ENCODE assay signal across 22 cellular contexts in genomic region chr11:81092517-81092916, GRCh38.
"Had no signal": no experiment of that assay in that cellular context is flagged by ENCODE, and none has a peak within 500 bp of the region (broad histone marks: within the 10 kb centered on the region; RNA-seq: fewer than 3 reads in every experiment).

No MANE protein-coding gene starts in this region.

- H3K27me3 Mint-ChIP-seq: effector memory CD8-positive, alpha-beta T cell; memory B cell; naive B cell; natural killer cell treated with Interleukin-12 subunit alpha and Interleukin-12 subunit beta and Interleukin-15 and Interleukin-18, amount 100 ng/mL, for 72 hours; progenitor cell of endocrine pancreas; stimulated activated naive B cell treated with anti-CD40 and anti-IgM and Interleukin-4, amounts not matched to agents 10 μg/mL and 1 μg/mL and 100 μg/mL, for 72 hours; stimulated activated naive CD8-positive, alpha-beta T cell treated with anti-CD3 and anti-CD28 coated beads, Interleukin-15, Interleukin-2, amounts not matched to agents 100 ng/mL and 50 ng/mL, for 24 hours had no signal

- H3K4me1 ChIP-seq: esophagus squamous epithelium, neural progenitor cell, parathyroid adenoma, right atrium auricular region, sigmoid colon, spleen, tibial nerve, upper lobe of right lung, uterus had no signal

- DNase-seq: cortex of kidney; effector memory CD8-positive, alpha-beta T cell; erythroblast; esophagus squamous epithelium; head of caudate nucleus; naive B cell; sigmoid colon; spleen; stimulated activated CD4-positive, alpha-beta T cell treated with anti-CD3 and anti-CD28 coated beads, Interleukin-2, amount 100 ng/mL, for 48 hours; stimulated activated naive B cell treated with anti-CD40 and anti-IgM and Interleukin-4, amounts not matched to agents 10 μg/mL and 1 μg/mL and 100 μg/mL, for 72 hours; upper lobe of right lung; uterus had no signal

- H3K27me3 ChIP-seq: esophagus squamous epithelium, neural progenitor cell, right atrium auricular region, sigmoid colon, spleen, tibial nerve, upper lobe of right lung, uterus had no signal

- H3K27ac ChIP-seq: esophagus squamous epithelium, neural progenitor cell, parathyroid adenoma, right atrium auricular region, sigmoid colon, spleen, thoracic aorta, tibial nerve, upper lobe of right lung, uterus had no signal

- ATAC-seq: effector memory CD8-positive, alpha-beta T cell; left lobe of liver; natural killer cell treated with Interleukin-12 subunit alpha and Interleukin-12 subunit beta and Interleukin-15 and Interleukin-18, amount 100 ng/mL, for 72 hours; stimulated activated naive B cell treated with anti-CD40 and anti-IgM and Interleukin-4, amounts not matched to agents 10 μg/mL and 1 μg/mL and 100 μg/mL, for 72 hours; upper lobe of right lung had no signal

- H3K27ac Mint-ChIP-seq: effector memory CD8-positive, alpha-beta T cell; memory B cell; naive B cell; natural killer cell treated with Interleukin-12 subunit alpha and Interleukin-12 subunit beta and Interleukin-15 and Interleukin-18, amount 100 ng/mL, for 72 hours; neural progenitor cell; progenitor cell of endocrine pancreas; stimulated activated naive B cell treated with anti-CD40 and anti-IgM and Interleukin-4, amounts not matched to agents 10 μg/mL and 1 μg/mL and 100 μg/mL, for 72 hours; stimulated activated naive CD8-positive, alpha-beta T cell treated with anti-CD3 and anti-CD28 coated beads, Interleukin-15, Interleukin-2, amounts not matched to agents 100 ng/mL and 50 ng/mL, for 24 hours had no signal

- H3K9me3 Mint-ChIP-seq: neural progenitor cell had no signal

- H3K4me1 Mint-ChIP-seq: memory B cell; naive B cell; neural progenitor cell; stimulated activated naive B cell treated with anti-CD40 and anti-IgM and Interleukin-4, amounts not matched to agents 10 μg/mL and 1 μg/mL and 100 μg/mL, for 72 hours had no signal

- H3K4me3 Mint-ChIP-seq: effector memory CD8-positive, alpha-beta T cell; memory B cell; naive B cell; natural killer cell treated with Interleukin-12 subunit alpha and Interleukin-12 subunit beta and Interleukin-15 and Interleukin-18, amount 100 ng/mL, for 72 hours; neural progenitor cell; stimulated activated naive B cell treated with anti-CD40 and anti-IgM and Interleukin-4, amounts not matched to agents 10 μg/mL and 1 μg/mL and 100 μg/mL, for 72 hours; stimulated activated naive CD8-positive, alpha-beta T cell treated with anti-CD3 and anti-CD28 coated beads, Interleukin-15, Interleukin-2, amounts not matched to agents 100 ng/mL and 50 ng/mL, for 24 hours had no signal

- H3K36me3 Mint-ChIP-seq: memory B cell; naive B cell; natural killer cell treated with Interleukin-12 subunit alpha and Interleukin-12 subunit beta and Interleukin-15 and Interleukin-18, amount 100 ng/mL, for 72 hours; neural progenitor cell; stimulated activated naive B cell treated with anti-CD40 and anti-IgM and Interleukin-4, amounts not matched to agents 10 μg/mL and 1 μg/mL and 100 μg/mL, for 72 hours had no signal
